1 cellular context compared by ENCODE assay signal in the genomic region with DNA sequence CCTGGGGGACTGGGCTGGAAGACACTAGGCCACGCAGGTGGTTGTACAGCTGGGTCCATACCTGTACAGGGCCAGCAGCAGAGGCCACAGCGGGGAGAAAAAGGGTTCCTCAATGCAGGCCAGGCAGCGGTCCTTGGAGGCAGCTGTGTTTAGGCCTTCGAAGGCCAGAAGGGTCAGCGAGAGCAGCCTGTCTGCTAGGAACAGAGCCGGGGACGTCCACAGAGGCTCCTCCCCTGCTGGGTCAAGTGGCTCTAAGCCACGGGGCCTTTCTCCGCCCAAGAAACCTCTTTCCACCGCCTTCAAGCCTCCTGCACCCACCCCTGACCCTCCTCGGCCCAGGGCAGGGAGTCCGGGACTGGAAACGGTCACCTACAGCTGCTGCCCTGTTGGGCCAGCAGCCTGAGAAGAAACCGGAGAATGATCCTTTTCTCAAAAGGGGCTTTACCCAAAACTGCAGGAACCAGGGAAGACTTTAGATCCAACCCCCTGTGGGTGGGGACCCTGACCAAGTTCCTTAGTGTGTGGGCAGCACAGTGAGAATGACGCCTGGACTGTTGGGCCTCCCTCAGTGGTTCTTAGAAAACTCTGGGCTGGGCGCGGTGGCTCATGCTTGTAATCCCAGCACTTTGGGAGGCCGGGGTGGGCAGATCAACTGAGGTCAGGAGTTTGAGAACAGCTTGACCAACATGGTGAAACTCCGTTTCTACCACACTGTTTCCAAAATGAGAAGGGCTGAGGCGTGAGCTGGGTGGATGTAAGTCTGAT.
TF ChIP-seq lines count a peak whose summit lies in the region.

No MANE protein-coding gene starts in this region.

TF ChIP-seq in WTC11, 78 proteins besides CTCF, POLR2A, EP300 and RAD21 (continued from another document):
- TF ChIP-seq, protein P1, sequence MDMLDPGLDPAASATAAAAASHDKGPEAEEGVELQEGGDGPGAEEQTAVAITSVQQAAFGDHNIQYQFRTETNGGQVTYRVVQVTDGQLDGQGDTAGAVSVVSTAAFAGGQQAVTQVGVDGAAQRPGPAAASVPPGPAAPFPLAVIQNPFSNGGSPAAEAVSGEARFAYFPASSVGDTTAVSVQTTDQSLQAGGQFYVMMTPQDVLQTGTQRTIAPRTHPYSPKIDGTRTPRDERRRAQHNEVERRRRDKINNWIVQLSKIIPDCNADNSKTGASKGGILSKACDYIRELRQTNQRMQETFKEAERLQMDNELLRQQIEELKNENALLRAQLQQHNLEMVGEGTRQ (CRISPR knock-in tag; IDR thresholded peaks at IDR 0.05) = no peak
- TF ChIP-seq ZNF416 (CRISPR knock-in tag; IDR thresholded peaks at IDR 0.05) (no peak), ATF1 (CRISPR knock-in tag; IDR thresholded peaks at IDR 0.05) (no peak), HMGA2 (CRISPR knock-in tag; IDR thresholded peaks at IDR 0.05) (no peak), NFYB (CRISPR knock-in tag; conservative IDR thresholded peaks at IDR 0.05; ENCODE audit: low read depth) (no peak), CBFB (CRISPR knock-in tag; IDR thresholded peaks at IDR 0.05; ENCODE audit: low read depth) (no peak)
- TF ChIP-seq, protein P2, sequence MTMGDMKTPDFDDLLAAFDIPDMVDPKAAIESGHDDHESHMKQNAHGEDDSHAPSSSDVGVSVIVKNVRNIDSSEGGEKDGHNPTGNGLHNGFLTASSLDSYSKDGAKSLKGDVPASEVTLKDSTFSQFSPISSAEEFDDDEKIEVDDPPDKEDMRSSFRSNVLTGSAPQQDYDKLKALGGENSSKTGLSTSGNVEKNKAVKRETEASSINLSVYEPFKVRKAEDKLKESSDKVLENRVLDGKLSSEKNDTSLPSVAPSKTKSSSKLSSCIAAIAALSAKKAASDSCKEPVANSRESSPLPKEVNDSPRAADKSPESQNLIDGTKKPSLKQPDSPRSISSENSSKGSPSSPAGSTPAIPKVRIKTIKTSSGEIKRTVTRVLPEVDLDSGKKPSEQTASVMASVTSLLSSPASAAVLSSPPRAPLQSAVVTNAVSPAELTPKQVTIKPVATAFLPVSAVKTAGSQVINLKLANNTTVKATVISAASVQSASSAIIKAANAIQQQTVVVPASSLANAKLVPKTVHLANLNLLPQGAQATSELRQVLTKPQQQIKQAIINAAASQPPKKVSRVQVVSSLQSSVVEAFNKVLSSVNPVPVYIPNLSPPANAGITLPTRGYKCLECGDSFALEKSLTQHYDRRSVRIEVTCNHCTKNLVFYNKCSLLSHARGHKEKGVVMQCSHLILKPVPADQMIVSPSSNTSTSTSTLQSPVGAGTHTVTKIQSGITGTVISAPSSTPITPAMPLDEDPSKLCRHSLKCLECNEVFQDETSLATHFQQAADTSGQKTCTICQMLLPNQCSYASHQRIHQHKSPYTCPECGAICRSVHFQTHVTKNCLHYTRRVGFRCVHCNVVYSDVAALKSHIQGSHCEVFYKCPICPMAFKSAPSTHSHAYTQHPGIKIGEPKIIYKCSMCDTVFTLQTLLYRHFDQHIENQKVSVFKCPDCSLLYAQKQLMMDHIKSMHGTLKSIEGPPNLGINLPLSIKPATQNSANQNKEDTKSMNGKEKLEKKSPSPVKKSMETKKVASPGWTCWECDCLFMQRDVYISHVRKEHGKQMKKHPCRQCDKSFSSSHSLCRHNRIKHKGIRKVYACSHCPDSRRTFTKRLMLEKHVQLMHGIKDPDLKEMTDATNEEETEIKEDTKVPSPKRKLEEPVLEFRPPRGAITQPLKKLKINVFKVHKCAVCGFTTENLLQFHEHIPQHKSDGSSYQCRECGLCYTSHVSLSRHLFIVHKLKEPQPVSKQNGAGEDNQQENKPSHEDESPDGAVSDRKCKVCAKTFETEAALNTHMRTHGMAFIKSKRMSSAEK (CRISPR knock-in tag; IDR thresholded peaks at IDR 0.05; ENCODE audit: borderline replicate concordance) = no peak
- TF ChIP-seq, protein P3, sequence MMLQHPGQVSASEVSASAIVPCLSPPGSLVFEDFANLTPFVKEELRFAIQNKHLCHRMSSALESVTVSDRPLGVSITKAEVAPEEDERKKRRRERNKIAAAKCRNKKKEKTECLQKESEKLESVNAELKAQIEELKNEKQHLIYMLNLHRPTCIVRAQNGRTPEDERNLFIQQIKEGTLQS (CRISPR knock-in tag; conservative IDR thresholded peaks at IDR 0.05) = no peak
- TF ChIP-seq, protein P4, sequence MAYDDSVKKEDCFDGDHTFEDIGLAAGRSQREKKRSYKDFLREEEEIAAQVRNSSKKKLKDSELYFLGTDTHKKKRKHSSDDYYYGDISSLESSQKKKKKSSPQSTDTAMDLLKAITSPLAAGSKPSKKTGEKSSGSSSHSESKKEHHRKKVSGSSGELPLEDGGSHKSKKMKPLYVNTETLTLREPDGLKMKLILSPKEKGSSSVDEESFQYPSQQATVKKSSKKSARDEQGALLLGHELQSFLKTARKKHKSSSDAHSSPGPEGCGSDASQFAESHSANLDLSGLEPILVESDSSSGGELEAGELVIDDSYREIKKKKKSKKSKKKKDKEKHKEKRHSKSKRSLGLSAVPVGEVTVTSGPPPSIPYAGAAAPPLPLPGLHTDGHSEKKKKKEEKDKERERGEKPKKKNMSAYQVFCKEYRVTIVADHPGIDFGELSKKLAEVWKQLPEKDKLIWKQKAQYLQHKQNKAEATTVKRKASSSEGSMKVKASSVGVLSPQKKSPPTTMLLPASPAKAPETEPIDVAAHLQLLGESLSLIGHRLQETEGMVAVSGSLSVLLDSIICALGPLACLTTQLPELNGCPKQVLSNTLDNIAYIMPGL (CRISPR knock-in tag; IDR thresholded peaks at IDR 0.05) = no peak
TF ChIP-seq in WTC11: peak in this region for 0.
